8 cellular contexts compared by ENCODE assay signal in the genomic region with DNA sequence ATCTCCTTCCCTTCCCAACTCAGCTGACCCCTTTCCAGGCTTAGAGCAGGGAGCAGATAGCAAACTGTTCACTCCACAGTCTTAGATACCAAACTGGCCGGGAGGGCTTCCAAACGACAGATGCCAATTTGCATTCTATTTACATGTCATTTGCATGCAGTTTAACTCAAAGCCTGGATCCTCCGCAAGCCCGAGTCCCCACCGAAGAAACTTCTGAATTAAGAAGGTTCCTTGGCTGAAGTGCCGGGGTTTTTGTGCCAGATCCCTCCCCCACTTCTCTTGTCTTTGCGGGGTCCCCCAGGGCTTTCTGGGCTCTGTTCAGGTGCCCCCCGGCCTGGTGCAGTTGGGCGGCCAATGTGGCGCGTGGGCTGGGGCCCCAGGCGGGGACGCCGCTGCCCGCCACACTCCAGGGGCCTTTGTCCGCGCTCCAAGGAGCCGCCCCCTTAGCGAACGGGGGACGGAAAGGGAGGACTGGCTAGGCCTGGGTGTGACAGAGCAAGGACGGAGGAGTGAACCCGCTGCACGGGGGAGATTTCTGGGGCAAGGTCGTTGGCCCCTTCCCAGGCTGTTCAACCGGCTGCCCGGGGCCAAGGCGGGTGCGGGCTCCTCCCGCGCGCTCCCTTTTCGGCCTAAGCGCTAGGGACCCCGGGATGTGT. TPM values are rescaled to one million over a fixed set of nuclear protein-coding genes. Genes with fewer than 3 reads are reported as not detected.
DNase-seq lines count a peak whose midpoint lies in the region; ATAC-seq and TF ChIP-seq lines count a peak whose summit lies in the region.

No MANE protein-coding gene starts in this region.

- DNase-seq in AG04450 (ENCODE audit: low read depth, low spot score): no peak
- DNase-seq in LHCN-M2 (ENCODE audit: low read depth): peak; percentile 52
- no peak for DNase-seq in central memory CD8-positive, alpha-beta T cell (ENCODE audit: low spot score in 2 of 2)
- no peak for DNase-seq in lower lobe of right lung
- peak; percentile 86 for DNase-seq in testis
- no peak for DNase-seq in mesenteric fat pad (ENCODE audit: low spot score)

- TF ChIP-seq CTCF in AG04450 (IDR thresholded peaks at IDR 0.05; ENCODE audit: low read depth, low read length) (no peak), lower lobe of right lung (IDR thresholded peaks at IDR 0.05) (no peak), testis (IDR thresholded peaks at IDR 0.05) (no peak)

- no peak overlapping the region for H3K27ac Mint-ChIP-seq in central memory CD8-positive, alpha-beta T cell (ENCODE audit: low read depth)

- H3K4me3 Mint-ChIP-seq in central memory CD8-positive, alpha-beta T cell: peak overlapping the region; percentile 78

- peaks cover 5% of the 10 kb centered on the region; the same call in 1 of the 2 replicates for H3K9me3 ChIP-seq in AG04450 (ENCODE audit: control insufficient read depth, insufficient read depth, low read length)
- H3K9me3 ChIP-seq in lower lobe of right lung: no peaks in the 10 kb centered on the region
- H3K9me3 ChIP-seq in testis: no peaks in the 10 kb centered on the region

- no peak for ATAC-seq in central memory CD8-positive, alpha-beta T cell (replicated peaks; ENCODE audit: extremely low read depth, poor library complexity, severe bottlenecking)
- ATAC-seq in lower lobe of right lung: peak; percentile 20 to 24
- no peak for ATAC-seq in GM19351 (IDR thresholded peaks at IDR 0.05; ENCODE audit: unreplicated experiment)
- no peak for ATAC-seq in HG03469 (IDR thresholded peaks at IDR 0.05; ENCODE audit: unreplicated experiment)

- H3K27me3 Mint-ChIP-seq in central memory CD8-positive, alpha-beta T cell: peaks cover 61% of the 10 kb centered on the region

- H3K4me3 ChIP-seq in AG04450 (ENCODE audit: low read depth, low read length) (peak overlapping the region; percentile 82), lower lobe of right lung (peak overlapping the region; percentile 64), testis (peak overlapping the region; percentile 80 to 93)

- no peaks in the 10 kb centered on the region for H3K9me3 Mint-ChIP-seq in central memory CD8-positive, alpha-beta T cell

- no peak for TF ChIP-seq POLR2A in testis (IDR thresholded peaks at IDR 0.05)

- peaks cover 20% of the 10 kb centered on the region for H3K4me1 ChIP-seq in lower lobe of right lung
- H3K4me1 ChIP-seq in testis: peaks cover 37% of the 10 kb centered on the region

- intact Hi-C loops in lower lobe of right lung (cut with DNase I): no loop called here
- intact Hi-C loops in testis (cut with DNase I; ENCODE audit: low total_unique reads): no loop called here

- H3K27me3 ChIP-seq in AG04450 (ENCODE audit: control insufficient read depth, insufficient read depth, low read length): peaks cover 3% of the 10 kb centered on the region
- H3K27me3 ChIP-seq in lower lobe of right lung (ENCODE audit: low read depth): peaks cover 39% of the 10 kb centered on the region
- H3K27me3 ChIP-seq in testis: no peaks in the 10 kb centered on the region

- WGBS in testis, 2 donors: 0 to 2% methylated on average over 14 to 35 of the region's 35 CpGs

- CTCF ChIA-PET in AG04450 (lab: Charles Lee): interaction anchor here (0.9 to 1.6 kb wide), 9 partner anchors 15 to 324 kb away, joined by 3 to 7 read pairs (median 4); no protein-coding TSS in a partner anchor

- H3K36me3 ChIP-seq in lower lobe of right lung (no peaks in the 10 kb centered on the region), testis (ENCODE audit: low read depth, missing control alignments) (no peaks in the 10 kb centered on the region)

- POLR2A ChIA-PET in AG04450 (lab: Yijun Ruan, JAX): interaction anchor here (1.4 kb wide), 1 partner anchor 39 kb away, joined by 3 read pairs; no protein-coding TSS in a partner anchor

- H3K4me1 Mint-ChIP-seq in central memory CD8-positive, alpha-beta T cell: peaks cover 18% of the 10 kb centered on the region

- no peak overlapping the region for H3K27ac ChIP-seq in AG04450 (ENCODE audit: low read depth, low read length)
- no peak overlapping the region for H3K27ac ChIP-seq in lower lobe of right lung
- H3K27ac ChIP-seq in testis: peak overlapping the region; percentile 68 to 82

- peaks cover 3% of the 10 kb centered on the region for H3K36me3 Mint-ChIP-seq in central memory CD8-positive, alpha-beta T cell (ENCODE audit: insufficient read depth)

RNA-seq across cellular contexts. Expression of gene GPRC5B, which starts 1.2 kb away (rescaled TPM):
- polyA plus RNA-seq in AG04450 (2011; rRNA removed) (27.5 and 30.6 TPM in 2 replicates), testis (ENCODE audit: insufficient read depth, low read depth, low replicate concordance) (144 TPM)
- 15.5 and 16.9 TPM in 2 replicates for polyA minus RNA-seq in AG04450 (2011; rRNA and poly(A)+ RNA removed)
- total RNA-seq in LHCN-M2 (2014; rRNA removed) (7.2 and 9.5 TPM in 2 replicates), lower lobe of right lung (15.4 TPM), testis (100 to 1,000 TPM; 195 to 303 TPM), mesenteric fat pad (33.1 TPM)
- 15.9 TPM for polyA plus RNA-seq in LHCN-M2 (2012)

Comparison
In these comparisons a context has a peak if more than half of its experiments do, and no peak if none do; other contexts are left out.
1. DNase-seq: peak in LHCN-M2 (single experiment) and testis (single experiment); none in AG04450 (single experiment), central memory CD8-positive, alpha-beta T cell (0 of 2), lower lobe of right lung (single experiment) and mesenteric fat pad (single experiment).
2. H3K27ac ChIP-seq: peak in testis (2 of 2); none in AG04450 (single experiment) and lower lobe of right lung (single experiment).
3. ATAC-seq: peak in lower lobe of right lung (2 of 2); none in central memory CD8-positive, alpha-beta T cell (single experiment), GM19351 (single experiment) and HG03469 (single experiment).
4. Peak in every context shown above with its lines, with median percentiles within 50 percentile points of each other: H3K4me3 ChIP-seq.